1 cellular context compared by ENCODE assay signal in genomic region chr3:48664313-48664644, GRCh38.
A peak's percentile ranks its signal among the peaks of the same experiment; 100 is the strongest.
TF ChIP-seq lines count a peak whose summit lies in the region.

No MANE protein-coding gene starts in this region.

TF ChIP-seq in HepG2, 621 proteins besides CTCF, POLR2A, EP300 and RAD21:
- TF ChIP-seq ZSCAN22 (CRISPR knock-in tag; IDR thresholded peaks at IDR 0.05) = no peak
- no peak for TF ChIP-seq TEAD2 (CRISPR knock-in tag; IDR thresholded peaks at IDR 0.05)
- peak; percentile 14 for TF ChIP-seq ZEB1 (IDR thresholded peaks at IDR 0.05; ENCODE audit: insufficient replicate concordance, low read depth)
- TF ChIP-seq RFXANK (CRISPR knock-in tag; IDR thresholded peaks at IDR 0.05) = no peak
- TF ChIP-seq FLYWCH1 (CRISPR knock-in tag; IDR thresholded peaks at IDR 0.05) = no peak
- no peak for TF ChIP-seq KLF9 (CRISPR knock-in tag; IDR thresholded peaks at IDR 0.05; ENCODE audit: low read depth)
- no peak for TF ChIP-seq TERF1 (CRISPR knock-in tag; IDR thresholded peaks at IDR 0.05)
- no peak for TF ChIP-seq LBX2 (CRISPR knock-in tag; IDR thresholded peaks at IDR 0.05; ENCODE audit: borderline replicate concordance)
- TF ChIP-seq RBM22 (optimal IDR thresholded peaks at IDR 0.05; ENCODE audit: low read length) = peak; percentile 12
- TF ChIP-seq SALL1 (CRISPR knock-in tag; IDR thresholded peaks at IDR 0.05) = no peak
- no peak for TF ChIP-seq ZBTB8A (CRISPR knock-in tag; IDR thresholded peaks at IDR 0.05; ENCODE audit: borderline replicate concordance, low read depth)
- no peak for TF ChIP-seq ISL2 (CRISPR knock-in tag; IDR thresholded peaks at IDR 0.05)
- no peak for TF ChIP-seq RBAK (CRISPR knock-in tag; IDR thresholded peaks at IDR 0.05)
- TF ChIP-seq NFRKB (IDR thresholded peaks at IDR 0.05) = no peak
- TF ChIP-seq GABPB1 (CRISPR knock-in tag; IDR thresholded peaks at IDR 0.05) = no peak
- TF ChIP-seq ZNF891 (CRISPR knock-in tag; IDR thresholded peaks at IDR 0.05) = peak; percentile 10; the same call in 1 of the 2 replicates
- TF ChIP-seq PRMT3 (CRISPR knock-in tag; IDR thresholded peaks at IDR 0.05; ENCODE audit: borderline replicate concordance, low read depth) = no peak
- TF ChIP-seq HNF1A (IDR thresholded peaks at IDR 0.05; ENCODE audit: low read depth) = no peak
- TF ChIP-seq HNF1A (CRISPR knock-in tag; IDR thresholded peaks at IDR 0.05; ENCODE audit: borderline replicate concordance) = no peak
- TF ChIP-seq ZNF101 (CRISPR knock-in tag; IDR thresholded peaks at IDR 0.05; ENCODE audit: borderline replicate concordance, low read depth) = no peak
- TF ChIP-seq ZNF747 (CRISPR knock-in tag; IDR thresholded peaks at IDR 0.05; ENCODE audit: borderline replicate concordance) = 0 out of 2 replicates have a peak, but pooled peaks have one; percentile 19
- 0 out of 2 replicates have a peak, but pooled peaks have one; percentile 42 for TF ChIP-seq ZNF569 (CRISPR knock-in tag; IDR thresholded peaks at IDR 0.05; ENCODE audit: borderline replicate concordance)
- TF ChIP-seq ZNF710 (CRISPR knock-in tag; IDR thresholded peaks at IDR 0.05; ENCODE audit: borderline replicate concordance) = no peak
- no peak for TF ChIP-seq DMTF1 (CRISPR knock-in tag; IDR thresholded peaks at IDR 0.05)
